32 cellular contexts compared by ENCODE assay signal in genomic region chr2:207296265-207296948, GRCh38.
DNase-seq lines count a peak whose midpoint lies in the region; ATAC-seq, FAIRE-seq and TF ChIP-seq lines count a peak whose summit lies in the region.
"Had no signal": no experiment of that assay in that cellular context is flagged by ENCODE, and none has a peak within 500 bp of the region (broad histone marks: within the 10 kb centered on the region; RNA-seq: fewer than 3 reads in every experiment).

No MANE protein-coding gene starts in this region.

- POLR2A ChIA-PET in WTC11 (lab: Charles Lee) (no interaction called here), HepG2 (lab: Yijun Ruan, JAX) (no interaction called here)

- TF ChIP-seq EP300 in HepG2 (IDR thresholded peaks at IDR 0.05; ENCODE audit: low read depth in 2 of 2, low read length in 2 of 2) (no peak), HepG2 (CRISPR knock-in tag; IDR thresholded peaks at IDR 0.05; ENCODE audit: borderline replicate concordance) (no peak)

- DNase-seq in WTC11 (ENCODE audit: low spot score) = no peak
- DNase-seq in Right ventricle myocardium superior = no peak
- no peak for DNase-seq in HAP-1 (ENCODE audit: low spot score in 2 of 2)
- DNase-seq in HepG2 (ENCODE audit: low spot score) = no peak
- DNase-seq in D721Med (ENCODE audit: insufficient read length, low spot score) = no peak
- no peak for DNase-seq in tibial artery
- DNase-seq: activated CD4-positive, alpha-beta T cell treated with anti-CD3 and anti-CD28 coated beads for 48 hours; activated naive CD4-positive, alpha-beta T cell treated with anti-CD3 and anti-CD28 coated beads for 36 hours; activated T-cell treated with anti-CD3 and anti-CD28 coated beads, Interleukin-2, amount 50 U/mL, for 48 hours; amniotic stem cell; central memory CD4-positive, alpha-beta T cell; COR-L47; DMS79 treated with DMSO at 0.1 percent for 48 hours; dorsolateral prefrontal cortex; HCEC 1CT; head of caudate nucleus; mucosa of descending colon; NCI-H1105 treated with DMSO at 0.1 percent for 48 hours; NCI-H2107; Peyer's patch; sigmoid colon; stimulated activated CD4-positive, alpha-beta T cell treated with anti-CD3 and anti-CD28 coated beads, Interleukin-15, amount 100 ng/mL, for 24 hours; stimulated activated naive CD8-positive, alpha-beta T cell treated with anti-CD3 and anti-CD28 coated beads, Interleukin-15, amount 100 ng/mL, for 72 hours; T-helper 17 cell; thyroid gland had no signal

- H3K27me3 ChIP-seq in HUES48 (ENCODE audit: control insufficient read depth, insufficient read depth, low read length) (no peaks in the 10 kb centered on the region), HAP-1 (ENCODE audit: low read depth) (no peaks in the 10 kb centered on the region), HepG2 (ENCODE audit: control insufficient read depth in 1 of 2, insufficient read depth in 2 of 2, low read length in 2 of 2) (no peaks in the 10 kb centered on the region), tibial artery (no peaks in the 10 kb centered on the region)
- H3K27me3 ChIP-seq: BLaER1 treated with 17β-estradiol and CSF1 and Interleukin-3, amounts not matched to agents 10 nM and 100 nM; dorsolateral prefrontal cortex; Peyer's patch; sigmoid colon; SJSA1; thyroid gland had no signal

- peaks cover 21% of the 10 kb centered on the region for H3K9me3 Mint-ChIP-seq in WTC11

- no TSS peak for BruUV-seq in HepG2 (replicated peaks; lab: Mats Ljungman, UMichigan)

- FAIRE-seq in HepG2 (lab: Jason Lieb, UNC) (no peak), D721Med (lab: Jason Lieb, UNC) (no peak)

- TF ChIP-seq CTCF in WTC11 (IDR thresholded peaks at IDR 0.05) = no peak
- no peak for TF ChIP-seq CTCF in HepG2 (CRISPR knock-in tag; IDR thresholded peaks at IDR 0.05)
- TF ChIP-seq CTCF in D721Med (IDR thresholded peaks at IDR 0.05; ENCODE audit: insufficient read depth, missing control alignments) = no peak
- no peak for TF ChIP-seq CTCF in tibial artery (IDR thresholded peaks at IDR 0.05)

- H2AFZ ChIP-seq in HepG2 (ENCODE audit: low read length) = no peak overlapping the region

- in situ Hi-C loops in HAP-1 (cut with MboI; ENCODE audit: low sequenced_read_pairs) (no loop called here), HepG2 (cut with HindIII; ENCODE audit: extremely low pct_ligation_motif_present, low pct_unique_long_range_greater_than_20kb) (no loop called here)

- 58 to 85% methylated on average over 2 of the region's 3 CpGs for WGBS in mesodermal cell (ENCODE audit: insufficient coverage in 2 of 2), 2 experiments
- WGBS in HepG2 (ENCODE audit: low lambda C conversion rate) = 29% methylated on average over 3 of the region's 3 CpGs

- H3K4me1 Mint-ChIP-seq in WTC11 = peaks cover 34% of the 10 kb centered on the region
- H3K4me1 Mint-ChIP-seq: stimulated activated naive CD8-positive, alpha-beta T cell treated with anti-CD3 and anti-CD28 coated beads, Interleukin-15, amount 100 ng/mL, for 72 hours had no signal

- no peaks in the 10 kb centered on the region for H3K79me2 ChIP-seq in HepG2 (ENCODE audit: insufficient read depth, low read length)

- TF ChIP-seq RAD21 in HepG2 (CRISPR knock-in tag; IDR thresholded peaks at IDR 0.05) = no peak

- TF ChIP-seq POLR2A in HepG2 (IDR thresholded peaks at IDR 0.05; ENCODE audit: insufficient read depth in 1 of 2, low read depth in 2 of 2, low read length in 2 of 2) = no peak

- H4K20me1 ChIP-seq in HepG2 (ENCODE audit: insufficient read depth, low read length) = no peaks in the 10 kb centered on the region
- H4K20me1 ChIP-seq: BLaER1 treated with 17β-estradiol and CSF1 and Interleukin-3, amounts not matched to agents 10 nM and 100 nM had no signal

- H3K4me2 ChIP-seq in HepG2 (ENCODE audit: low read depth, low read length) = no peak overlapping the region
- H3K4me2 ChIP-seq: BLaER1 treated with 17β-estradiol and CSF1 and Interleukin-3, amounts not matched to agents 10 nM and 100 nM had no signal

- intact Hi-C loops in Right ventricle myocardium superior (cut with DNase I) (no loop called here), HepG2 (cut with micrococcal nuclease; ENCODE audit: unreplicated experiment) (no loop called here), tibial artery (cut with DNase I; ENCODE audit: low total_unique reads) (no loop called here)

- CTCF ChIA-PET in WTC11 (lab: Charles Lee) = interaction anchor here (1.3 kb wide), 1 partner anchor 176 kb away, joined by 4 read pairs; no protein-coding TSS in a partner anchor
- CTCF ChIA-PET in HepG2 (lab: Yijun Ruan, JAX; ENCODE audit: low intra/inter-chr PET ratio, low total read pairs) = no interaction called here

- 0 out of 2 replicates have a peak, but pooled peaks cover 2% of the 10 kb centered on the region for H3K36me3 Mint-ChIP-seq in WTC11

- peaks cover 21% of the 10 kb centered on the region for H3K4me1 ChIP-seq in HUES48 (ENCODE audit: control insufficient read depth, insufficient read depth, low read length)
- H3K4me1 ChIP-seq in mesodermal cell (ENCODE audit: control insufficient read depth, insufficient read depth, low read length, poor library complexity, severe bottlenecking) = peaks cover 12% of the 10 kb centered on the region
- 0 out of 2 replicates have a peak, but pooled peaks cover 2% of the 10 kb centered on the region for H3K4me1 ChIP-seq in HAP-1
- peaks cover under 1% of the 10 kb centered on the region; the same call in 1 of the 2 replicates for H3K4me1 ChIP-seq in HepG2 (ENCODE audit: insufficient read depth, low read length)
- peaks cover 0 to 10% (median 0%) of the 10 kb centered on the region in 4 donors for H3K4me1 ChIP-seq in tibial artery
- H3K4me1 ChIP-seq: BLaER1 treated with 17β-estradiol and CSF1 and Interleukin-3, amounts not matched to agents 10 nM and 100 nM; Peyer's patch; SJSA1; thyroid gland had no signal

- no peaks in the 10 kb centered on the region for H3K9me3 ChIP-seq in HUES48 (ENCODE audit: control insufficient read depth, insufficient read depth, low read length)
- H3K9me3 ChIP-seq in mesodermal cell (ENCODE audit: control insufficient read depth, low read length) = no peaks in the 10 kb centered on the region
- H3K9me3 ChIP-seq in HAP-1 = no peaks in the 10 kb centered on the region
- no peaks in the 10 kb centered on the region for H3K9me3 ChIP-seq in HepG2 (ENCODE audit: low read length)
- H3K9me3 ChIP-seq in tibial artery = no peaks in the 10 kb centered on the region
- H3K9me3 ChIP-seq: mucosa of descending colon, Peyer's patch, sigmoid colon, thyroid gland had no signal

- H3K9ac ChIP-seq in HUES48 (ENCODE audit: low read depth, low read length) = no peak overlapping the region
- no peak overlapping the region for H3K9ac ChIP-seq in HepG2 (ENCODE audit: insufficient read depth, low read depth, low read length)
- H3K9ac ChIP-seq: BLaER1 treated with 17β-estradiol and CSF1 and Interleukin-3, amounts not matched to agents 10 nM and 100 nM had no signal

- no peaks in the 10 kb centered on the region for H3K27me3 Mint-ChIP-seq in WTC11 (ENCODE audit: low read depth)
- H3K27me3 Mint-ChIP-seq: IgD-negative memory B cell; stimulated activated naive CD8-positive, alpha-beta T cell treated with anti-CD3 and anti-CD28 coated beads, Interleukin-15, amount 100 ng/mL, for 72 hours had no signal

- ATAC-seq in WTC11 = peak; percentile 65
- peak; percentile 95 for ATAC-seq in Right ventricle myocardium superior (ENCODE audit: poor library complexity)
- ATAC-seq in HepG2 = no peak
- ATAC-seq: left lobe of liver; mucosa of descending colon; stimulated activated naive CD8-positive, alpha-beta T cell treated with anti-CD3 and anti-CD28 coated beads, Interleukin-15, amount 100 ng/mL, for 72 hours; T-helper 17 cell had no signal

- H3K27ac Mint-ChIP-seq in WTC11 = no peak overlapping the region; the same call in 1 of the 2 replicates
- H3K27ac Mint-ChIP-seq: activated naive CD4-positive, alpha-beta T cell treated with anti-CD3 and anti-CD28 coated beads for 36 hours; IgD-negative memory B cell; T-helper 17 cell had no signal

- H3K36me3 ChIP-seq in HUES48 (ENCODE audit: control insufficient read depth, insufficient read depth, low read length) (no peaks in the 10 kb centered on the region), mesodermal cell (ENCODE audit: control insufficient read depth, insufficient read depth, low read length) (no peaks in the 10 kb centered on the region), HAP-1 (replicated peaks) (no peaks in the 10 kb centered on the region), HepG2 (replicated peaks in 1 of 2; ENCODE audit: control insufficient read depth in 1 of 2, insufficient read depth in 2 of 2, low read length in 2 of 2) (no peaks in the 10 kb centered on the region), tibial artery (no peaks in the 10 kb centered on the region)
- H3K36me3 ChIP-seq: BLaER1 treated with 17β-estradiol and CSF1 and Interleukin-3, amounts not matched to agents 10 nM and 100 nM; Peyer's patch; sigmoid colon; SJSA1; thyroid gland had no signal

- H3K4me3 ChIP-seq in HUES48 (ENCODE audit: low read depth, low read length) (no peak overlapping the region), mesodermal cell (ENCODE audit: extremely low read depth, insufficient read depth, low read length, poor library complexity, severe bottlenecking) (no peak overlapping the region), HAP-1 (no peak overlapping the region), HepG2 (replicated peaks in 1 of 3; ENCODE audit: insufficient read depth in 1 of 3, low read depth in 2 of 3, low read length in 3 of 3) (no peak overlapping the region), tibial artery (no peak overlapping the region)
- H3K4me3 ChIP-seq: BLaER1 treated with 17β-estradiol and CSF1 and Interleukin-3, amounts not matched to agents 10 nM and 100 nM; dorsolateral prefrontal cortex; mucosa of descending colon; Peyer's patch; sigmoid colon; SJSA1; thyroid gland had no signal

- peak overlapping the region; percentile 5 for H3K27ac ChIP-seq in HUES48 (ENCODE audit: low read depth, low read length)
- H3K27ac ChIP-seq in mesodermal cell (ENCODE audit: low read depth, low read length, severe bottlenecking) = peak overlapping the region; percentile 54
- no peak overlapping the region for H3K27ac ChIP-seq in HepG2 (ENCODE audit: extremely low read length, insufficient read depth, low read length)
- no peak overlapping the region for H3K27ac ChIP-seq in tibial artery
- H3K27ac ChIP-seq: BLaER1 treated with 17β-estradiol and CSF1 and Interleukin-3, amounts not matched to agents 10 nM and 100 nM; dorsolateral prefrontal cortex; HL-60; Peyer's patch; sigmoid colon; SJSA1; thyroid gland had no signal

- H3K4me3 Mint-ChIP-seq in WTC11 = no peak overlapping the region
- H3K4me3 Mint-ChIP-seq: activated naive CD4-positive, alpha-beta T cell treated with anti-CD3 and anti-CD28 coated beads for 36 hours; stimulated activated naive CD8-positive, alpha-beta T cell treated with anti-CD3 and anti-CD28 coated beads, Interleukin-15, amount 100 ng/mL, for 72 hours; T-helper 17 cell had no signal

TF ChIP-seq in WTC11, 78 proteins besides CTCF, POLR2A, EP300 and RAD21 (continues in another document):
- no peak for TF ChIP-seq NFATC4 (CRISPR knock-in tag; IDR thresholded peaks at IDR 0.05)
- no peak for TF ChIP-seq EMX1 (CRISPR knock-in tag; IDR thresholded peaks at IDR 0.05)

Comparison
In these comparisons a context has a peak if more than half of its experiments do, and no peak if none do; other contexts are left out.
1. H3K27ac ChIP-seq: peak in HUES48 (single experiment) and mesodermal cell (single experiment); none in HepG2 (single experiment) and tibial artery (0 of 2).